17 cellular contexts compared by ENCODE assay signal in genomic region chr2:189015378-189015777, GRCh38. TPM values are rescaled to one million over a fixed set of nuclear protein-coding genes. Genes with fewer than 3 reads are reported as not detected.
DNase-seq lines count a peak whose midpoint lies in the region; ATAC-seq and TF ChIP-seq lines count a peak whose summit lies in the region.
"Had no signal": no experiment of that assay in that cellular context is flagged by ENCODE, and none has a peak within 500 bp of the region (broad histone marks: within the 10 kb centered on the region; RNA-seq: fewer than 3 reads in every experiment).

No MANE protein-coding gene starts in this region.

- H2BK5ac ChIP-seq in mesenchymal stem cell (ENCODE audit: low read depth, low read length, poor library complexity, severe bottlenecking): no peak overlapping the region

- ATAC-seq in HG03280 (IDR thresholded peaks at IDR 0.05; ENCODE audit: unreplicated experiment): no peak
- no peak for ATAC-seq in GM19455 (IDR thresholded peaks at IDR 0.05; ENCODE audit: unreplicated experiment)
- no peak for ATAC-seq in Right ventricle myocardium superior (ENCODE audit: poor library complexity)
- ATAC-seq: effector memory CD8-positive, alpha-beta T cell had no signal

- H3K4ac ChIP-seq in mesenchymal stem cell (ENCODE audit: low read depth in 1 of 2, low read length in 2 of 2): no peak overlapping the region

- no peak overlapping the region for H2AK5ac ChIP-seq in mesenchymal stem cell (ENCODE audit: low read length, severe bottlenecking)

- no peak overlapping the region for H3K23ac ChIP-seq in mesenchymal stem cell (ENCODE audit: low read length in 2 of 2)

- no peak overlapping the region for H2BK12ac ChIP-seq in mesenchymal stem cell (ENCODE audit: low read length in 2 of 2)

- no peak overlapping the region for H4K91ac ChIP-seq in mesenchymal stem cell (ENCODE audit: low read length)

- no peak overlapping the region for H2BK120ac ChIP-seq in mesenchymal stem cell (ENCODE audit: low read depth, low read length)

- no peak for TF ChIP-seq POLR2A in transverse colon (IDR thresholded peaks at IDR 0.05)

- H3K27me3 ChIP-seq in HUES48 (ENCODE audit: control insufficient read depth, insufficient read depth, low read length): no peaks in the 10 kb centered on the region
- H3K27me3 ChIP-seq in mesenchymal stem cell (ENCODE audit: control insufficient read depth in 1 of 2, insufficient read depth in 1 of 2, low read length in 2 of 2): no peaks in the 10 kb centered on the region
- no peaks in the 10 kb centered on the region for H3K27me3 ChIP-seq in transverse colon

- H3K9ac ChIP-seq in HUES48 (ENCODE audit: low read depth, low read length) (no peak overlapping the region), mesenchymal stem cell (ENCODE audit: low read length) (peak overlapping the region; percentile 62)

- H3K27ac ChIP-seq in HUES48 (ENCODE audit: low read depth, low read length) (peak overlapping the region; percentile 38), mesenchymal stem cell (ENCODE audit: low read length, poor library complexity, severe bottlenecking) (peak overlapping the region; percentile 46), transverse colon (peak overlapping the region in 3 of 4 donors; percentile 39 to 60 (median 58))

- 86% methylated on average over 1 of the region's 1 CpG for WGBS in mesenchymal stem cell
- 22 to 30% methylated on average over 1 of the region's 1 CpG for WGBS in transverse colon (ENCODE audit: low coverage in 1 of 2), 2 donors

- intact Hi-C loops in transverse colon (cut with DNase I; ENCODE audit: low total_unique reads) (no loop called here), Right ventricle myocardium superior (cut with DNase I) (no loop called here)

- TF ChIP-seq EP300 in transverse colon (IDR thresholded peaks at IDR 0.05; ENCODE audit: low read depth): no peak

- no peaks in the 10 kb centered on the region for H3K79me1 ChIP-seq in mesenchymal stem cell (replicated peaks; ENCODE audit: low read length, poor library complexity, severe bottlenecking)

- no peak overlapping the region for H3K18ac ChIP-seq in mesenchymal stem cell (ENCODE audit: low read depth in 1 of 2, low read length in 2 of 2)

- H3K14ac ChIP-seq in mesenchymal stem cell (ENCODE audit: low read length in 2 of 2): no peak overlapping the region

- no peak overlapping the region for H2AFZ ChIP-seq in mesenchymal stem cell (ENCODE audit: low read depth, low read length)

- H4K8ac ChIP-seq in mesenchymal stem cell (ENCODE audit: low read length): no peak overlapping the region

- H3K4me2 ChIP-seq in mesenchymal stem cell (ENCODE audit: low read length, poor library complexity, severe bottlenecking): no peak overlapping the region

- in situ Hi-C loops in transverse colon (cut with MboI; ENCODE audit: low pct_ligation_motif_present in 1 of 4, low pct_unique_long_range_greater_than_20kb in 1 of 4, low sequenced_read_pairs in 3 of 4): no loop called here

- TF ChIP-seq CTCF in transverse colon (IDR thresholded peaks at IDR 0.05): no peak

- DNase-seq in cerebellum (ENCODE audit: low spot score) (peak; percentile 0), mesenchymal stem cell (no peak), transverse colon (no peak), Right ventricle myocardium superior (no peak)
- DNase-seq: anterior cingulate cortex; CD8-positive, alpha-beta memory T cell; cerebellar nuclear complex; effector memory CD8-positive, alpha-beta T cell; NCI-H1105; NCI-H2081; NCI-H446 treated with DMSO at 0.1 percent for 48 hours; NK-92 treated with Interleukin-12 subunit alpha and Interleukin-12 subunit beta, amount 100 ng/mL, for 24 hours; stimulated activated CD4-positive, alpha-beta T cell treated with anti-CD3 and anti-CD28 coated beads, Interleukin-12 subunit alpha, Interleukin-12 subunit beta, amount 100 ng/mL, for 4 hours; stimulated activated CD8-positive, alpha-beta memory T cell treated with anti-CD3 and anti-CD28 coated beads, Interleukin-4, amount 100 ng/mL, for 48 hours had no signal

- H3K36me3 ChIP-seq in HUES48 (ENCODE audit: control insufficient read depth, insufficient read depth, low read length) (no peaks in the 10 kb centered on the region), mesenchymal stem cell (ENCODE audit: control insufficient read depth in 1 of 2, insufficient read depth in 2 of 2, low read depth in 1 of 2, low read length in 2 of 2) (peaks cover 3 to 27% of the 10 kb centered on the region in 2 experiments), transverse colon (no peaks in the 10 kb centered on the region)

- H3K9me3 ChIP-seq in HUES48 (ENCODE audit: control insufficient read depth, insufficient read depth, low read length): no peaks in the 10 kb centered on the region
- no peaks in the 10 kb centered on the region for H3K9me3 ChIP-seq in mesenchymal stem cell (ENCODE audit: control insufficient read depth, low read length)
- no peaks in the 10 kb centered on the region for H3K9me3 ChIP-seq in transverse colon

- no peak overlapping the region for H3K4me3 ChIP-seq in HUES48 (ENCODE audit: low read depth, low read length)
- no peak overlapping the region for H3K4me3 ChIP-seq in mesenchymal stem cell (ENCODE audit: insufficient read depth in 1 of 2, low read depth in 1 of 2, low read length in 2 of 2)
- no peak overlapping the region for H3K4me3 ChIP-seq in transverse colon

- H2BK15ac ChIP-seq in mesenchymal stem cell (ENCODE audit: low read depth, poor library complexity, severe bottlenecking): no peak overlapping the region

- H3K4me1 ChIP-seq in HUES48 (ENCODE audit: control insufficient read depth, insufficient read depth, low read length) (peaks cover 12% of the 10 kb centered on the region; the same call in 1 of the 2 replicates), mesenchymal stem cell (ENCODE audit: control insufficient read depth, insufficient read depth, low read depth, low read length) (no peaks in the 10 kb centered on the region), transverse colon (peaks cover 0 to 6% (median 0%) of the 10 kb centered on the region in 4 donors)

RNA-seq across cellular contexts. Expression of gene COL3A1, which starts 41.2 kb away (rescaled TPM):
- total RNA-seq in cerebellum (303 TPM), transverse colon (100 to 1,000 TPM; 103 to 424 (median 114) TPM), Right ventricle myocardium superior (47.0 TPM)
- polyA plus RNA-seq in mesenchymal stem cell (2013, experiment 1 of 2): 3,787 TPM
- 4,096 TPM for polyA plus RNA-seq in mesenchymal stem cell (2013, experiment 2 of 2)
- polyA plus RNA-seq: CD8-positive, alpha-beta memory T cell had no signal
